9 cellular contexts compared by ENCODE assay signal in the genomic region with DNA sequence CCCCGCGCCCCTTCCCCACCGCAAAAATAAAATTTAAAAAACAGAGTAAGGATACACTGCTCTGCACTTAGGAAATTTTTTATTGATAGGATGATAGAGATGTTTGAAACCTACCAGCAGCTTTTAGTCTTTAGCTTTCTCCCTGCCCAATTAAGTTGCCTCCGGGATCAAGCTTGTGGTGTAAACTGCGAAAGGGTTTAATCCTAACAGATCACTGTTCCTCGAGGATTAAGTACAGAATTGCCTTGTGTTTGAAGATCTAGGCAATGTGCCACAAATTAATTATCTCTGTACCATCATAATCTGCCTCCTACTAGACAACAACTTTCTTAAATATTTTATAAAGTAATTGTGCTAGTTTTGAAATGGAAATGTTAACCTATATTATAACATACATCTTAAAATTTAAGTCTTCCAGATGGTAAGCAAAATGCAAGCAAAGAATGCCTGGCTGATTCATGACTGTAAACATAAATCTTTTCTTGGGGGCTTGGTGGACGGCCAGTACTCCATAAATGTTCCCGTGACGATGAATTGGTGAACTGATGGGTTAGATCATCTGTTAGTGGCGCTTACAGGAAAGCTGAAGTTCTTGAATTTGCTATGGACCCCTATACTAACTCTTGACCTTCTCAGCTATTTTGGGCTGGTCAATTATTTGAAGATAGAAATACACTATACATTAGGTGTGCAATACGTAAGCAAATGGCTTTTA. TPM values are rescaled to one million over a fixed set of nuclear protein-coding genes. Genes with fewer than 3 reads are reported as not detected.
DNase-seq lines count a peak whose midpoint lies in the region; ATAC-seq and TF ChIP-seq lines count a peak whose summit lies in the region.
"Had no signal": no experiment of that assay in that cellular context is flagged by ENCODE, and none has a peak within 500 bp of the region (broad histone marks: within the 10 kb centered on the region; RNA-seq: fewer than 3 reads in every experiment).

No MANE protein-coding gene starts in this region.

- no peak overlapping the region for H2BK12ac ChIP-seq in H9 (ENCODE audit: insufficient read length, low read depth, low read length)

- peaks cover 8 to 19% of the 10 kb centered on the region in 2 experiments for H3K4me1 Mint-ChIP-seq in H9

- H3K27me3 Mint-ChIP-seq in H9 (ENCODE audit: low read depth), result peaks cover 42% of the 10 kb centered on the region

- H2BK120ac ChIP-seq in H9 (ENCODE audit: low read depth, low read length, poor library complexity, severe bottlenecking) (no peak overlapping the region), mesendoderm (ENCODE audit: low read depth, low read length) (no peak overlapping the region)

- POLR2A ChIA-PET in AG04449 (lab: Yijun Ruan, JAX), result no interaction called here

- H2AK5ac ChIP-seq in H9 (ENCODE audit: insufficient read length, low read length) (no peak overlapping the region), mesendoderm (ENCODE audit: low read length) (no peak overlapping the region)

- H4K5ac ChIP-seq in H9 (ENCODE audit: insufficient read length, low read depth, low read length), result no peak overlapping the region
- H4K5ac ChIP-seq in mesendoderm (ENCODE audit: low read length), result no peak overlapping the region

- H3T11ph ChIP-seq in H9 (ENCODE audit: low read length), result no peak overlapping the region

- no peak overlapping the region for H2BK20ac ChIP-seq in H9 (ENCODE audit: low read depth, low read length, poor library complexity, severe bottlenecking)

- DNase-seq in AG04449 (ENCODE audit: low read depth, low spot score), result no peak
- no peak for DNase-seq in H9
- DNase-seq in adipocyte (ENCODE audit: low read depth), result no peak
- DNase-seq in mesendoderm, result no peak
- DNase-seq in suprapubic skin (ENCODE audit: low spot score in 2 of 2), result no peak
- no peak for DNase-seq in mesenteric fat pad (ENCODE audit: low spot score)
- no peak for DNase-seq in SIG-M5 (lab: John Stamatoyannopoulos, UW)
- DNase-seq: NCI-H226 had no signal

- no peak overlapping the region for H2BK5ac ChIP-seq in H9 (ENCODE audit: insufficient read length, low read length)
- H2BK5ac ChIP-seq in mesendoderm (ENCODE audit: low read length), result no peak overlapping the region

- H3K36me3 ChIP-seq in adipocyte (ENCODE audit: control insufficient read depth, insufficient read depth, low read length, severe bottlenecking) (no peaks in the 10 kb centered on the region), mesendoderm (ENCODE audit: control insufficient read depth, insufficient read depth, low read length) (no peaks in the 10 kb centered on the region), suprapubic skin (no peaks in the 10 kb centered on the region)

- H3K27ac ChIP-seq in H9 (ENCODE audit: insufficient read length, low read depth, low read length) (no peak overlapping the region), mesendoderm (ENCODE audit: low read depth, low read length) (no peak overlapping the region), suprapubic skin (no peak overlapping the region)

- H2AFZ ChIP-seq in H9 (ENCODE audit: low read length), result peak overlapping the region; percentile 9

- H3K4ac ChIP-seq in H9 (ENCODE audit: low read depth, low read length) (no peak overlapping the region), mesendoderm (ENCODE audit: low read depth, low read length) (no peak overlapping the region)

- no peak for TF ChIP-seq CTCF in AG04449 (IDR thresholded peaks at IDR 0.05; ENCODE audit: insufficient read depth, low read length, missing control alignments)
- no peak for TF ChIP-seq CTCF in H9 (conservative IDR thresholded peaks at IDR 0.05)
- TF ChIP-seq CTCF in suprapubic skin (IDR thresholded peaks at IDR 0.05), result no peak

- TF ChIP-seq POLR2A in suprapubic skin (IDR thresholded peaks at IDR 0.05) (no peak), GM18505 (IDR thresholded peaks at IDR 0.05; ENCODE audit: borderline replicate concordance, extremely low read depth, insufficient read depth, insufficient read length) (no peak)

- H3K4me1 ChIP-seq in H9 (ENCODE audit: insufficient read depth, low read length) (no peaks in the 10 kb centered on the region), adipocyte (ENCODE audit: control insufficient read depth, insufficient read depth, low read length) (peaks cover 9% of the 10 kb centered on the region), mesendoderm (ENCODE audit: control insufficient read depth, low read depth, low read length) (no peaks in the 10 kb centered on the region), suprapubic skin (peaks cover 10% of the 10 kb centered on the region)

- no peaks in the 10 kb centered on the region for H4K20me1 ChIP-seq in H9 (ENCODE audit: control insufficient read depth, insufficient read depth, insufficient read length)

- H3K4me2 ChIP-seq in H9 (ENCODE audit: insufficient read depth, insufficient read length, low read length) (peak overlapping the region; percentile 72), mesendoderm (ENCODE audit: low read length) (peak overlapping the region; percentile 94)

- H3K9me3 Mint-ChIP-seq in H9, result peaks cover 2 to 3% of the 10 kb centered on the region in 2 experiments; a peak in 4 of 5 replicates

- no peak for ATAC-seq in GM18505 (IDR thresholded peaks at IDR 0.05; ENCODE audit: unreplicated experiment)

- H3K36me3 Mint-ChIP-seq in H9 (ENCODE audit: insufficient read depth in 1 of 3, low read depth in 3 of 3), result no peaks in the 10 kb centered on the region; a peak in 1 of 7 replicates

- peak overlapping the region; percentile 59 for H3K4me3 ChIP-seq in AG04449 (ENCODE audit: low read depth, low read length)
- H3K4me3 ChIP-seq in adipocyte (ENCODE audit: low read length), result peak overlapping the region; percentile 87
- no peak overlapping the region for H3K4me3 ChIP-seq in mesendoderm (ENCODE audit: low read length)
- no peak overlapping the region for H3K4me3 ChIP-seq in suprapubic skin

- no peak for TF ChIP-seq EP300 in suprapubic skin (IDR thresholded peaks at IDR 0.05)

- H3K79me2 ChIP-seq in H9 (ENCODE audit: insufficient read depth, low read length) (no peaks in the 10 kb centered on the region), mesendoderm (ENCODE audit: control insufficient read depth, insufficient read depth, low read length) (no peaks in the 10 kb centered on the region)

- H3K27me3 ChIP-seq in H9 (ENCODE audit: insufficient read depth, low read length) (no peaks in the 10 kb centered on the region), adipocyte (replicated peaks; ENCODE audit: control insufficient read depth, insufficient read depth, low read length) (peaks cover 5% of the 10 kb centered on the region), mesendoderm (ENCODE audit: insufficient read depth, low read length, poor library complexity) (no peaks in the 10 kb centered on the region), suprapubic skin (peaks cover 36% of the 10 kb centered on the region)

- H4K8ac ChIP-seq in H9 (replicated peaks; ENCODE audit: insufficient read length, low read depth, low read length) (no peak overlapping the region), mesendoderm (ENCODE audit: low read depth, low read length) (no peak overlapping the region)

- H3K9ac ChIP-seq in H9 (ENCODE audit: extremely low read depth, insufficient read length, low read length) (no peak overlapping the region), adipocyte (ENCODE audit: low read length) (peak overlapping the region; percentile 34), mesendoderm (ENCODE audit: low read length) (no peak overlapping the region)

- H3K23me2 ChIP-seq in H9 (ENCODE audit: insufficient read length, low read depth, low read length, poor library complexity, severe bottlenecking), result peaks cover 9% of the 10 kb centered on the region

- no peak overlapping the region for H3K14ac ChIP-seq in H9 (ENCODE audit: insufficient read depth, low read length)

- H3K9me3 ChIP-seq in H9 (ENCODE audit: control insufficient read depth, low read depth, low read length) (no peaks in the 10 kb centered on the region), adipocyte (ENCODE audit: control insufficient read depth, low read length) (no peaks in the 10 kb centered on the region), suprapubic skin (no peaks in the 10 kb centered on the region)

- H3K79me1 ChIP-seq in H9 (ENCODE audit: insufficient read depth, low read depth, low read length, poor library complexity, severe bottlenecking) (no peaks in the 10 kb centered on the region), mesendoderm (ENCODE audit: low read length) (no peaks in the 10 kb centered on the region)

- CTCF ChIA-PET in AG04449 (lab: Yijun Ruan, JAX), result interaction anchor here (0.8 to 6.9 kb wide), 4 partner anchors 9 to 170 kb away, joined by 3 to 78 read pairs (median 6); no protein-coding TSS in a partner anchor

- H2BK15ac ChIP-seq in H9 (ENCODE audit: low read depth, low read length) (no peak overlapping the region), mesendoderm (replicated peaks; ENCODE audit: low read depth) (no peak overlapping the region)

- peak overlapping the region; percentile 69 to 81 for H3K4me3 Mint-ChIP-seq in H9

- H3K27ac Mint-ChIP-seq in H9, result no peak overlapping the region

- H3K18ac ChIP-seq in H9 (ENCODE audit: insufficient read length, low read depth, low read length) (no peak overlapping the region), mesendoderm (ENCODE audit: low read length) (no peak overlapping the region)

- WGBS in H9 (ENCODE audit: extremely low coverage, insufficient read length, low lambda C conversion rate), result no CpG with 5 or more reads among the region's 11 CpGs
- WGBS in mesendoderm (ENCODE audit: extremely low coverage, insufficient coverage, low lambda C conversion rate), result no CpG with 5 or more reads among the region's 11 CpGs
- 64% methylated on average over 11 of the region's 11 CpGs for WGBS in suprapubic skin

- H4K91ac ChIP-seq in H9 (ENCODE audit: insufficient read length, low read depth, low read length), result no peak overlapping the region

- no peak overlapping the region for H3K23ac ChIP-seq in H9 (ENCODE audit: insufficient read length, low read depth, low read length)
- no peak overlapping the region for H3K23ac ChIP-seq in mesendoderm (ENCODE audit: low read length)

- H3K56ac ChIP-seq in H9 (ENCODE audit: insufficient read length, low read depth, low read length), result no peak overlapping the region
- peak overlapping the region; percentile 3 for H3K56ac ChIP-seq in mesendoderm (ENCODE audit: low read length)

RNA-seq across cellular contexts. Expression of a gene that starts 58.0 kb away (rescaled TPM):
- total RNA-seq in H9 (2021), result 2.0 and 2.4 TPM in 2 replicates
- polyA plus RNA-seq in mesendoderm (2013, experiment 1 of 2), result 5.2 TPM
- 4.9 TPM for polyA plus RNA-seq in mesendoderm (2013, experiment 2 of 2)
- total RNA-seq in suprapubic skin, result 10 to 100 TPM in 2 of 4 donors, 1 to 10 TPM in 2; 7.1 to 14.2 (median 11.0) TPM
- 24.4 TPM for total RNA-seq in mesenteric fat pad

Comparison
In these comparisons a context has a peak if more than half of its experiments do, and no peak if none do; other contexts are left out.
1. H3K4me3 ChIP-seq: peak in AG04449 (single experiment) and adipocyte (single experiment); none in mesendoderm (single experiment) and suprapubic skin (single experiment).